Comparison of ENCODE assay signal across 8 cellular contexts in the genomic region with DNA sequence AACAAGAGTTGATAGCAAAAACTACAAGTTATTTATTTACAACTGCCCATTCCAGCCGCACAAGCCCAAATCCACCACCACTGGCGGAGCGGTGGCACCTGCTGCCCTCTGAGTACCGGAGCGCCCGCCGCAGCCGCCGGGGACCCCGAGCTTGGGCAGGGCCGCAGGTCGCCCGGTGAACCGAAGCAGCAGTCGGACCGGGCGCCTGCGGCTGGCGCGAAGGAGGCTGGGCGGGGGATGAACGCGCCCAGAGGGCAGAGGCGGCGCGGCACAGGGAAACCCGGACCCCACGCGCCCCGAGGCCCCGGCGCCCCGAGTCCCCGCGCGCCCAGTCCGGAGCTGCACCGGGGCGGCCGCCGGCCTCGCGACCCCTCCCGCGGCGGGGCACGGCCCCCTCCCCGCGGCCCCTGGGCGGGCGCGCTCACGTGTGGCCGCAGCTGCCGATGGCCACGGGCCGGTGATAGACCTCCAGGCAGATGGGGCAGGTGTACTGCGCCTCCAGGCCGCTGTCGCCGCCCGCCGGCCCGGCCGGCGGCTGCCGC. TPM values are rescaled to one million over a fixed set of nuclear protein-coding genes. Genes with fewer than 3 reads are reported as not detected.
DNase-seq lines count a peak whose midpoint lies in the region; ATAC-seq and TF ChIP-seq lines count a peak whose summit lies in the region.

No MANE protein-coding gene starts in this region.

- CTCF ChIA-PET in BJ (lab: Yijun Ruan, JAX), result interaction anchor here (1.1 kb wide), 1 partner anchor 31 kb away, joined by 3 read pairs; no protein-coding TSS in a partner anchor

- intact Hi-C loops in spleen (cut with DNase I; ENCODE audit: low total_unique reads), result loop anchor here (10.0 kb wide), 2 partner anchors 51 to 131 kb away; a partner anchor contains a TSS

- H3K27me3 ChIP-seq in BJ (ENCODE audit: control insufficient read depth, insufficient read depth, low read length) (no peaks in the 10 kb centered on the region), spleen (replicated peaks in 1 of 7) (no peaks in the 10 kb centered on the region)

- peak overlapping the region; percentile 77 to 98 (median 94) for H3K27ac ChIP-seq in spleen

- TF ChIP-seq CTCF in BJ (IDR thresholded peaks at IDR 0.05; ENCODE audit: insufficient read depth, low read depth, low read length) (no peak), spleen (IDR thresholded peaks at IDR 0.05 in 8 of 11, conservative IDR thresholded peaks at IDR 0.05 in 3 of 11) (no peak)

- H3K4me1 Mint-ChIP-seq in activated naive CD8-positive, alpha-beta T cell (ENCODE audit: low read depth), result peaks cover 43% of the 10 kb centered on the region

- H3K27ac Mint-ChIP-seq in activated naive CD8-positive, alpha-beta T cell, result peak overlapping the region; percentile 94

- ATAC-seq in GM19328 (IDR thresholded peaks at IDR 0.05; ENCODE audit: unreplicated experiment) (peak; percentile 22), HG03469 (IDR thresholded peaks at IDR 0.05; ENCODE audit: unreplicated experiment) (peak; percentile 13)

- WGBS in spleen, 5 donors, result 0 to 1% (median 1%) methylated on average over 26 to 67 of the region's 67 CpGs

- no peak for TF ChIP-seq POLR2A in spleen (IDR thresholded peaks at IDR 0.05)

- no peaks in the 10 kb centered on the region for H3K9me3 Mint-ChIP-seq in activated naive CD8-positive, alpha-beta T cell (ENCODE audit: low read depth)

- DNase-seq in BJ (ENCODE audit: low read depth) (no peak), spleen (peak; percentile 89), NCI-H524 treated with DMSO at 0.1 percent for 48 hours (lab: John Stamatoyannopoulos, UW) (no peak), foreskin melanocyte (no peak)

- H3K36me3 Mint-ChIP-seq in activated naive CD8-positive, alpha-beta T cell, result no peaks in the 10 kb centered on the region

- POLR2A ChIA-PET in BJ (lab: Charles Lee), result no interaction called here

- H3K4me3 Mint-ChIP-seq in activated naive CD8-positive, alpha-beta T cell, result peak overlapping the region; percentile 94

- H3K4me3 ChIP-seq in BJ (ENCODE audit: low read depth, low read length), result peak overlapping the region; percentile 95
- H3K4me3 ChIP-seq in iPS-11a (ENCODE audit: low read depth, low read length), result peak overlapping the region; percentile 95
- peak overlapping the region; percentile 85 to 99 (median 89) for H3K4me3 ChIP-seq in spleen

- H3K27me3 Mint-ChIP-seq in activated naive CD8-positive, alpha-beta T cell, result no peaks in the 10 kb centered on the region

- H3K4me1 ChIP-seq in spleen, result peaks cover 53 to 78% (median 68%) of the 10 kb centered on the region in 6 donors

- H3K36me3 ChIP-seq in BJ (ENCODE audit: control insufficient read depth, insufficient read depth, low read length) (peaks cover 5% of the 10 kb centered on the region; the same call in 1 of the 2 replicates), spleen (peaks cover 0 to 23% (median 0%) of the 10 kb centered on the region in 6 donors)

- H3K9me3 ChIP-seq in spleen, result no peaks in the 10 kb centered on the region

RNA-seq across cellular contexts. Expression of a gene that starts 0.4 kb away (rescaled TPM):
- polyA plus RNA-seq in BJ (2011; rRNA removed), result 7.8 and 11.9 TPM in 2 replicates
- polyA minus RNA-seq in BJ (2011; rRNA and poly(A)+ RNA removed), result 10.0 and 10.9 TPM in 2 replicates
- total RNA-seq in spleen, result 100 to 1,000 TPM in 3 of 7 donors, 10 to 100 TPM in 4; 63.7 to 135 (median 99.1) TPM
- 100 to 1,000 TPM in 1 of 3 donors, 10 to 100 TPM in 2; 55.7 to 132 (median 75.1) TPM for polyA plus RNA-seq in spleen

RNA-seq across cellular contexts. Expression of a gene that starts 0.5 kb away (rescaled TPM):
- polyA plus RNA-seq in BJ (2011; rRNA removed), result 10.3 and 16.9 TPM in 2 replicates
- 8.5 and 14.9 TPM in 2 replicates for polyA minus RNA-seq in BJ (2011; rRNA and poly(A)+ RNA removed)
- total RNA-seq in spleen, result 10 to 100 TPM in 4 of 7 donors, 1 to 10 TPM in 3; 7.2 to 28.2 (median 11.7) TPM
- 10 to 100 TPM; 16.6 to 24.5 (median 16.8) TPM for polyA plus RNA-seq in spleen

RNA-seq across cellular contexts. Expression of a gene that starts 19.5 kb away (rescaled TPM):
- polyA plus RNA-seq in BJ (2011; rRNA removed) (not detected in 2 replicates), spleen (1 to 10 TPM; 5.6 to 7.8 (median 7.1) TPM)
- not detected in 2 replicates for polyA minus RNA-seq in BJ (2011; rRNA and poly(A)+ RNA removed)
- total RNA-seq in spleen, result 1 to 10 TPM; 4.8 to 7.6 (median 6.0) TPM

RNA-seq across cellular contexts. Expression of a gene that starts 42.9 kb away (rescaled TPM):
- polyA plus RNA-seq in BJ (2011; rRNA removed) (9.6 and 17.4 TPM in 2 replicates), spleen (10 to 100 TPM; 35.1 to 74.9 (median 57.3) TPM)
- polyA minus RNA-seq in BJ (2011; rRNA and poly(A)+ RNA removed), result 6.0 and 10.8 TPM in 2 replicates
- 10 to 100 TPM; 24.1 to 49.3 (median 35.1) TPM for total RNA-seq in spleen

RNA-seq across cellular contexts. Expression of a gene that starts 55.0 kb away (rescaled TPM):
- polyA plus RNA-seq in BJ (2011; rRNA removed), result 120 and 187 TPM in 2 replicates
- 76.8 and 91.5 TPM in 2 replicates for polyA minus RNA-seq in BJ (2011; rRNA and poly(A)+ RNA removed)
- 100 to 1,000 TPM; 557 to 820 (median 628) TPM for total RNA-seq in spleen
- polyA plus RNA-seq in spleen, result 100 to 1,000 TPM; 649 to 925 (median 917) TPM
